In genomic region chr6:33217681-33218080, GRCh38 we compare ENCODE assay signal across 21 cellular contexts. TPM values are rescaled to one million over a fixed set of nuclear protein-coding genes. Genes with fewer than 3 reads are reported as not detected.
"Had no signal": no experiment of that assay in that cellular context is flagged by ENCODE, and none has a peak within 500 bp of the region (broad histone marks: within the 10 kb centered on the region; RNA-seq: fewer than 3 reads in every experiment).

No MANE protein-coding gene starts in this region.

- H3K27me3 ChIP-seq: ascending aorta, vagina had no signal

- H3K36me3 ChIP-seq: ascending aorta, transverse colon, vagina had no signal

- H3K4me3 ChIP-seq: ascending aorta, lung, transverse colon, vagina had no signal

- H3K27ac ChIP-seq: ascending aorta, transverse colon, vagina had no signal

- DNase-seq: activated B cell treated with CpG ODN at 0.5 μM for 24 hours; activated CD4-positive, alpha-beta T cell treated with anti-CD3 and anti-CD28 coated beads for 4 hours; activated CD8-positive, alpha-beta T cell treated with anti-CD3 and anti-CD28 coated beads for 36 hours; activated gamma-delta T cell; activated T-cell treated with anti-CD3 and anti-CD28 coated beads, Interleukin-2, amount 50 U/mL, for 4 hours; effector CD4-positive, alpha-beta T cell; foreskin fibroblast; glutamatergic neuron; kidney; midbrain; occipital lobe; stimulated activated CD4-positive, alpha-beta T cell treated with anti-CD3 and anti-CD28 coated beads, Interleukin-12 subunit alpha, Interleukin-12 subunit beta, amount 100 ng/mL, for 4 hours; stimulated activated CD4-positive, alpha-beta T cell treated with anti-CD3 and anti-CD28 coated beads, Interleukin-1b, Interleukin-23, amount 100 ng/mL, for 48 hours; stimulated activated CD8-positive, alpha-beta memory T cell treated with anti-CD3 and anti-CD28 coated beads, Interleukin-4, amount 100 ng/mL, for 48 hours; stimulated activated naive CD8-positive, alpha-beta T cell treated with anti-CD3 and anti-CD28 coated beads, Interleukin-15, Interleukin-2, amounts not matched to agents 100 U/mL and 50 U/mL, for 24 hours; substantia nigra; transverse colon had no signal

- ATAC-seq: activated CD8-positive, alpha-beta T cell treated with anti-CD3 and anti-CD28 coated beads for 36 hours; activated T-cell treated with anti-CD3 and anti-CD28 coated beads, Interleukin-2, amount 50 U/mL, for 4 hours; left lobe of liver; stimulated activated naive CD8-positive, alpha-beta T cell treated with anti-CD3 and anti-CD28 coated beads, Interleukin-15, Interleukin-2, amounts not matched to agents 100 U/mL and 50 U/mL, for 24 hours had no signal

- H3K9me3 ChIP-seq: ascending aorta, transverse colon, vagina had no signal

RNA-seq across cellular contexts. Expression of gene HSD17B8, which starts 13.2 kb away (rescaled TPM):
- total RNA-seq: ascending aorta had no signal
